In the genomic region with DNA sequence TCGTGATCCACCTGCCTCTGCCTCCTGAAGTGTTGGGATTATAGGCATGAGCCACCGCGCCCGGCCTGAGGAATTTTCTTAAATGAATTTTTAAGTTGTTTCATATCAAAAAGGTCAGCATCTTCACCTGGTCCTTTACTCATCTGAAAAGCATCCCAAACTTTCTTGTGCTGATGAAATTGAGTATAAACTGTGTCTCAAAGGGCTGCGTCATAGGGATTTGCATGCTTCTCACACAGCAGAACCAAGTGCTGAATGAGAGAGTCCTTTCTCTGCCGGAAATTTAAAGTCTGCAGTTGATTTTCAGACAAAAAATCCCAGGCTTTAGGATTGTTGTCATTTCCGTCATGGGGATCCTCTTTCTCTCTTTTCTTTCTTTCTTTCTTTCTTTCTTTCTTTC, we compare ENCODE assay signal across 7 cellular contexts.
DNase-seq lines count a peak whose midpoint lies in the region; TF ChIP-seq lines count a peak whose summit lies in the region.
"Not testable (repeated sequence)": the region's sequence is repeated elsewhere in the genome, so short reads cannot be mapped to it uniquely, and the experiment has no call there.

No MANE protein-coding gene starts in this region.

- H3K27me3 Mint-ChIP-seq in HFFc6 (ENCODE audit: insufficient read depth) = not testable (repeated sequence)

- H3K4me3 Mint-ChIP-seq in HFFc6 = peak overlapping the region; percentile 64; the same call in 1 of the 2 replicates

- in situ Hi-C loops in ACHN (cut with HindIII; ENCODE audit: low pct_ligation_motif_present, low pct_unique_long_range_greater_than_20kb, low sequenced_read_pairs) = not testable (repeated sequence)

- H3K4me3 ChIP-seq in epithelial cell of esophagus (ENCODE audit: low read length); foreskin fibroblast (ENCODE audit: low read depth in 1 of 2, low read length in 2 of 2): not testable (repeated sequence)

- H3K27ac Mint-ChIP-seq in HFFc6 = not testable (repeated sequence)

- DNase-seq in ACHN = peak; percentile 13
- DNase-seq in COLO829 (ENCODE audit: low spot score) = peak; percentile 0
- DNase-seq in HFFc6 = peak; percentile 58
- DNase-seq in NCI-H226 = peak; percentile 88
- peak; percentile 29 for DNase-seq in SW480 (ENCODE audit: low spot score)
- peak; percentile 22 for DNase-seq in epithelial cell of esophagus (ENCODE audit: low read depth)
- peak; percentile 8 to 38 for DNase-seq in foreskin fibroblast

- not testable (repeated sequence) for TF ChIP-seq CTCF in HFFc6 (IDR thresholded peaks at IDR 0.05); epithelial cell of esophagus (IDR thresholded peaks at IDR 0.05; ENCODE audit: insufficient read depth, low read depth, low read length, missing control alignments); foreskin fibroblast (IDR thresholded peaks at IDR 0.05; ENCODE audit: low read depth, low read length)

- not testable (repeated sequence) for H3K36me3 Mint-ChIP-seq in HFFc6 (ENCODE audit: low read depth)

- H3K4me1 Mint-ChIP-seq in HFFc6 (ENCODE audit: low read depth) = peaks cover 20% of the 10 kb centered on the region

- not testable (repeated sequence) for H3K9me3 Mint-ChIP-seq in HFFc6

Comparison
In these comparisons a context has a peak if more than half of its experiments do, and no peak if none do; other contexts are left out.
1. DNase-seq: peak in every context shown above with its lines; median percentile 88 in NCI-H226; 58 in HFFc6; 29 in SW480; 23 in foreskin fibroblast; 22 in epithelial cell of esophagus; 13 in ACHN; 0 in COLO829.